Comparison of ENCODE assay signal across 8 cellular contexts in the genomic region with DNA sequence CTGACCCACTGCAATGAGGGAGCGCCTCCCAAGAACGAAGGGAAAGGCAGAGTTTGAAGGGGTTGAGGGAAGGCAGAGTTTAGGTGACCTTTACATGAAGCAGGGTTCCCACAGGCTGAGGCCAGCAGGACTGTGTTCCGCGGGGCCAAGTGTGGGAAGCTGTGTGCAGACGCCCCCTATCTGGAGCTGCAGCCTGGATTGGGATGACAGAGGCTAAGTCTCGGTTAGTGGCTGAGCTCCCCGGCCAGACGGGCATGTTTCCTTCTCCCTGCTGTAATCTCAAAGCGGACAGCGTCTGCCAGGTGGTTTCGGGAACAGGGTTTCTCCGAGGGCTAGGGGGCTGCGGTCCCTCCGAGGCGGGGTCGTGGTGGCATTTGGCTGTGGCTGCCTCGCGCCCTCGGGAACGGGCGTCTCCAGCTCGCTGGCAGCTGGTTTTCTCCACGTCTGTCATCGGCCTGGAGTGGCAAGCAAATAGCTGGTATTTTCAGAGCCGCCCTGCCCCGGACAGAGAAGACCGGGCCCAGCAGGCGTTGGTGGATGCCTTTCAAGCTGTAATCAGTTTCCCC.
DNase-seq lines count a peak whose midpoint lies in the region; ATAC-seq and TF ChIP-seq lines count a peak whose summit lies in the region.

No MANE protein-coding gene starts in this region.

- H2AFZ ChIP-seq in OCI-LY3 (ENCODE audit: low read depth, low read length), result peak overlapping the region; percentile 74

- H3K36me3 ChIP-seq in OCI-LY3 (replicated peaks; ENCODE audit: low read depth, low read length), result no peaks in the 10 kb centered on the region

- no peaks in the 10 kb centered on the region for H3K9me3 ChIP-seq in OCI-LY3 (ENCODE audit: insufficient read depth, low read length)

- DNase-seq in AML-193 (lab: John Stamatoyannopoulos, UW), result peak; percentile 16 to 28
- no peak for DNase-seq in astrocyte of the cerebellum (ENCODE audit: low read depth)
- peak; percentile 78 for DNase-seq in hepatic stellate cell (ENCODE audit: low spot score)
- peak; percentile 66 for DNase-seq in pons (ENCODE audit: low spot score)
- no peak for DNase-seq in NCI-H187 treated with DMSO at 0.1 percent for 48 hours (lab: John Stamatoyannopoulos, UW)

- peaks cover 24% of the 10 kb centered on the region for H3K4me1 ChIP-seq in OCI-LY3 (ENCODE audit: low read length)

- H3K4me2 ChIP-seq in OCI-LY3 (ENCODE audit: low read length), result peak overlapping the region; percentile 99

- TF ChIP-seq CTCF in OCI-LY3 (IDR thresholded peaks at IDR 0.05; ENCODE audit: low read depth, low read length) (peak; percentile 52), astrocyte of the cerebellum (IDR thresholded peaks at IDR 0.05; ENCODE audit: low read depth, low read length, missing control alignments) (peak; percentile 72)

- 0 out of 2 replicates have a peak, but pooled peaks cover 5% of the 10 kb centered on the region for H4K20me1 ChIP-seq in OCI-LY3 (ENCODE audit: insufficient read depth, low read length)

- H3K27me3 ChIP-seq in OCI-LY3 (ENCODE audit: low read depth, low read length), result peaks cover 27% of the 10 kb centered on the region

- peak; percentile 3 for ATAC-seq in GM18502 (IDR thresholded peaks at IDR 0.05; ENCODE audit: poor library complexity, unreplicated experiment)
- peak; percentile 18 for ATAC-seq in HG03159 (IDR thresholded peaks at IDR 0.05; ENCODE audit: unreplicated experiment)

- peak overlapping the region; percentile 55 for H3K9ac ChIP-seq in OCI-LY3 (ENCODE audit: low read length)

- in situ Hi-C loops in astrocyte of the cerebellum (cut with HindIII; ENCODE audit: low sequenced_read_pairs), result no loop called here

- H3K4me3 ChIP-seq in OCI-LY3 (ENCODE audit: low read length) (peak overlapping the region; percentile 89), astrocyte of the cerebellum (ENCODE audit: low read depth, low read length) (peak overlapping the region; percentile 75)

- H3K79me2 ChIP-seq in OCI-LY3 (ENCODE audit: low read length), result peaks cover 36% of the 10 kb centered on the region

- no peak overlapping the region for H3K27ac ChIP-seq in OCI-LY3 (ENCODE audit: low read length)

Comparison
In these comparisons a context has a peak if more than half of its experiments do, and no peak if none do; other contexts are left out.
1. DNase-seq: peak in AML-193 (2 of 2), hepatic stellate cell (single experiment) and pons (single experiment); none in astrocyte of the cerebellum (single experiment) and NCI-H187 treated with DMSO at 0.1 percent for 48 hours (single experiment).